9 cellular contexts compared by ENCODE assay signal in genomic region chr2:155372969-155373368, GRCh38.
DNase-seq lines count a peak whose midpoint lies in the region; ATAC-seq and TF ChIP-seq lines count a peak whose summit lies in the region.
"Had no signal": no experiment of that assay in that cellular context is flagged by ENCODE, and none has a peak within 500 bp of the region (broad histone marks: within the 10 kb centered on the region; RNA-seq: fewer than 3 reads in every experiment).

No MANE protein-coding gene starts in this region.

- H3F3A ChIP-seq in Loucy (ENCODE audit: low read depth), result no peaks in the 10 kb centered on the region

- H3K27me3 ChIP-seq in Loucy (ENCODE audit: insufficient read depth, low read length, poor library complexity, severe bottlenecking), result no peaks in the 10 kb centered on the region
- no peaks in the 10 kb centered on the region for H3K27me3 ChIP-seq in RWPE2 (ENCODE audit: insufficient read depth, poor library complexity, severe bottlenecking)
- H3K27me3 ChIP-seq in uterus, result no peaks in the 10 kb centered on the region

- H3K27ac ChIP-seq in RWPE2 (ENCODE audit: poor library complexity, severe bottlenecking) (no peak overlapping the region), uterus (no peak overlapping the region)
- H3K27ac ChIP-seq: HL-60 had no signal

- TF ChIP-seq CTCF in Loucy (conservative IDR thresholded peaks at IDR 0.05; ENCODE audit: low read length), result peak; percentile 70
- peak; percentile 46 for TF ChIP-seq CTCF in RWPE2 (IDR thresholded peaks at IDR 0.05; ENCODE audit: poor library complexity, severe bottlenecking)
- TF ChIP-seq CTCF in uterus (IDR thresholded peaks at IDR 0.05), result no peak

- H3K4me2 ChIP-seq in Loucy (ENCODE audit: low read depth, low read length, poor library complexity, severe bottlenecking), result no peak overlapping the region

- H3K9ac ChIP-seq in Loucy (ENCODE audit: low read depth, low read length, poor library complexity, severe bottlenecking), result no peak overlapping the region

- ATAC-seq in RWPE2 (ENCODE audit: low read depth), result no peak

- no peaks in the 10 kb centered on the region for H3K36me3 ChIP-seq in Loucy (ENCODE audit: insufficient read depth, low read length)
- no peaks in the 10 kb centered on the region for H3K36me3 ChIP-seq in RWPE2 (ENCODE audit: low read depth)
- no peaks in the 10 kb centered on the region for H3K36me3 ChIP-seq in uterus

- H3K4me1 ChIP-seq in Loucy (ENCODE audit: insufficient read depth, low read length, poor library complexity, severe bottlenecking) (peaks cover 8% of the 10 kb centered on the region), RWPE2 (ENCODE audit: insufficient read depth, poor library complexity, severe bottlenecking) (no peaks in the 10 kb centered on the region), uterus (no peaks in the 10 kb centered on the region)

- intact Hi-C loops in uterus (cut with DNase I; ENCODE audit: low total_unique reads), result no loop called here

- H3K79me2 ChIP-seq in Loucy (ENCODE audit: insufficient read depth, low read length), result no peaks in the 10 kb centered on the region

- no peaks in the 10 kb centered on the region for H3K9me3 ChIP-seq in Loucy (ENCODE audit: insufficient read depth, low read depth, low read length)
- H3K9me3 ChIP-seq in RWPE2 (ENCODE audit: severe bottlenecking), result no peaks in the 10 kb centered on the region
- no peaks in the 10 kb centered on the region for H3K9me3 ChIP-seq in uterus

- H3K4me3 ChIP-seq in Loucy (ENCODE audit: low read length, poor library complexity, severe bottlenecking) (no peak overlapping the region), RWPE2 (ENCODE audit: severe bottlenecking) (no peak overlapping the region), uterus (no peak overlapping the region)

- peak; percentile 58 for DNase-seq in CD1c-positive myeloid dendritic cell (ENCODE audit: extremely low spot score)
- no peak for DNase-seq in RWPE2 (ENCODE audit: low spot score)
- DNase-seq in glomerular visceral epithelial cell (ENCODE audit: extremely low spot score), result peak; percentile 8
- no peak for DNase-seq in NCI-H2029 treated with DMSO at 0.1 percent for 48 hours (lab: John Stamatoyannopoulos, UW)
- no peak for DNase-seq in uterus
- DNase-seq in NCI-H1048 (lab: John Stamatoyannopoulos, UW), result no peak
- DNase-seq in NCI-H510A treated with DMSO at 0.1 percent for 48 hours (lab: John Stamatoyannopoulos, UW), result no peak

- no peaks in the 10 kb centered on the region for H3K9me2 ChIP-seq in Loucy (replicated peaks; ENCODE audit: low read depth, low read length)

- no peaks in the 10 kb centered on the region for H4K20me1 ChIP-seq in Loucy (ENCODE audit: insufficient read depth, low read length, poor library complexity, severe bottlenecking)

- TF ChIP-seq POLR2A in uterus (IDR thresholded peaks at IDR 0.05), result no peak

- H2AFZ ChIP-seq in Loucy (ENCODE audit: low read length), result peak overlapping the region; percentile 71; the same call in 1 of the 2 replicates

Comparison
In these comparisons a context has a peak if more than half of its experiments do, and no peak if none do; other contexts are left out.
1. DNase-seq: peak in CD1c-positive myeloid dendritic cell (single experiment) and glomerular visceral epithelial cell (single experiment); none in RWPE2 (single experiment), NCI-H2029 treated with DMSO at 0.1 percent for 48 hours (single experiment), uterus (0 of 2), NCI-H1048 (single experiment) and NCI-H510A treated with DMSO at 0.1 percent for 48 hours (single experiment).
2. CTCF ChIP-seq: peak in Loucy (single experiment) and RWPE2 (single experiment); none in uterus (0 of 4).